7 cellular contexts compared by ENCODE assay signal in genomic region chr11:132402056-132402684, GRCh38.
A peak's percentile ranks its signal among the peaks of the same experiment; 100 is the strongest.
DNase-seq lines count a peak whose midpoint lies in the region; ATAC-seq, FAIRE-seq and TF ChIP-seq lines count a peak whose summit lies in the region.

No MANE protein-coding gene starts in this region.

- CTCF ChIA-PET in activated CD8-positive, alpha-beta T cell treated with anti-CD3 and anti-CD28 coated beads, Interleukin-2, amount 10 ng/mL, durations not matched to agents 7 days and 5 days (lab: Charles Lee), result interaction anchor here (1.9 kb wide), 1 partner anchor 123 kb away, joined by 7 read pairs; no protein-coding TSS in a partner anchor

- H3K9me3 Mint-ChIP-seq in activated CD8-positive, alpha-beta T cell treated with anti-CD3 and anti-CD28 coated beads, Interleukin-2, amount 10 ng/mL, durations not matched to agents 7 days and 5 days (ENCODE audit: insufficient read depth), result no peaks in the 10 kb centered on the region

- POLR2A ChIA-PET in activated CD8-positive, alpha-beta T cell treated with anti-CD3 and anti-CD28 coated beads, Interleukin-2, amount 10 ng/mL, durations not matched to agents 7 days and 5 days (lab: Charles Lee), result no interaction called here

- no peaks in the 10 kb centered on the region for H3K36me3 ChIP-seq in kidney (ENCODE audit: control insufficient read depth in 1 of 2, insufficient read depth in 2 of 2, low read length in 2 of 2)

- no peaks in the 10 kb centered on the region for H3K36me3 Mint-ChIP-seq in activated CD8-positive, alpha-beta T cell treated with anti-CD3 and anti-CD28 coated beads, Interleukin-2, amount 10 ng/mL, durations not matched to agents 7 days and 5 days (ENCODE audit: low read depth)

- ATAC-seq in HG02571 (IDR thresholded peaks at IDR 0.05; ENCODE audit: unreplicated experiment), result peak; percentile 92
- ATAC-seq in activated CD8-positive, alpha-beta T cell treated with anti-CD3 and anti-CD28 coated beads, Interleukin-2, amount 10 ng/mL, durations not matched to agents 7 days and 5 days, result no peak

- H3K9ac ChIP-seq in kidney (ENCODE audit: low read length in 2 of 2), result no peak overlapping the region

- H3K4me3 ChIP-seq in kidney (ENCODE audit: low read length in 2 of 2), result no peak overlapping the region

- DNase-seq in GM13976 (ENCODE audit: low spot score) (peak; percentile 46), NCI-H146 treated with DMSO at 0.1 percent for 48 hours (lab: John Stamatoyannopoulos, UW; ENCODE audit: unreplicated experiment) (peak; percentile 86), kidney (no peak), KG1 (lab: John Stamatoyannopoulos, UW) (no peak)
- peak; percentile 21 for DNase-seq in activated CD8-positive, alpha-beta T cell treated with anti-CD3 and anti-CD28 coated beads, Interleukin-2, amount 10 ng/mL, durations not matched to agents 7 days and 5 days
- no peak for DNase-seq in activated CD4-positive, alpha-beta T cell treated with anti-CD3 and anti-CD28 coated beads for 4 hours

- intact Hi-C loops in kidney (cut with DNase I), result no loop called here

- peaks cover 2% of the 10 kb centered on the region for H3K27me3 Mint-ChIP-seq in activated CD8-positive, alpha-beta T cell treated with anti-CD3 and anti-CD28 coated beads, Interleukin-2, amount 10 ng/mL, durations not matched to agents 7 days and 5 days (ENCODE audit: low read depth)

- peak; percentile 13 for TF ChIP-seq CTCF in GM13976 (IDR thresholded peaks at IDR 0.05; ENCODE audit: borderline replicate concordance, control extremely low read depth, extremely low read depth, insufficient read depth, missing control alignments)
- peak; percentile 19 for TF ChIP-seq CTCF in kidney (IDR thresholded peaks at IDR 0.05; ENCODE audit: borderline replicate concordance, extremely low read depth, insufficient read depth)

- no peaks in the 10 kb centered on the region for H3K4me1 Mint-ChIP-seq in activated CD8-positive, alpha-beta T cell treated with anti-CD3 and anti-CD28 coated beads, Interleukin-2, amount 10 ng/mL, durations not matched to agents 7 days and 5 days (ENCODE audit: low read depth)

- no peak overlapping the region for H3K27ac ChIP-seq in kidney (ENCODE audit: low read depth in 2 of 2, low read length in 2 of 2)

- H3K27ac Mint-ChIP-seq in activated CD8-positive, alpha-beta T cell treated with anti-CD3 and anti-CD28 coated beads, Interleukin-2, amount 10 ng/mL, durations not matched to agents 7 days and 5 days, result no peak overlapping the region

- H3K4me1 ChIP-seq in kidney (ENCODE audit: control insufficient read depth in 1 of 2, insufficient read depth in 1 of 2, low read depth in 1 of 2, low read length in 2 of 2), result no peaks in the 10 kb centered on the region

- FAIRE-seq in kidney (lab: Jason Lieb, UNC), result no peak

- no peaks in the 10 kb centered on the region for H3K9me3 ChIP-seq in kidney (ENCODE audit: control insufficient read depth in 1 of 2, low read length in 2 of 2)

- no peak overlapping the region for H3K4me3 Mint-ChIP-seq in activated CD8-positive, alpha-beta T cell treated with anti-CD3 and anti-CD28 coated beads, Interleukin-2, amount 10 ng/mL, durations not matched to agents 7 days and 5 days

- in situ Hi-C loops in GM13976 (cut with MboI; ENCODE audit: low sequenced_read_pairs, unreplicated experiment), result no loop called here

Comparison
In these comparisons a context has a peak if more than half of its experiments do, and no peak if none do; other contexts are left out.
1. DNase-seq: peak in GM13976 (single experiment), NCI-H146 treated with DMSO at 0.1 percent for 48 hours (single experiment) and activated CD8-positive, alpha-beta T cell treated with anti-CD3 and anti-CD28 coated beads, Interleukin-2, amount 10 ng/mL, durations not matched to agents 7 days and 5 days (single experiment); none in kidney (single experiment), KG1 (single experiment) and activated CD4-positive, alpha-beta T cell treated with anti-CD3 and anti-CD28 coated beads for 4 hours (0 of 2).